Comparison of ENCODE assay signal across 1 cellular context in genomic region chr6:113356139-113356538, GRCh38.
TF ChIP-seq lines count a peak whose summit lies in the region.

No MANE protein-coding gene starts in this region.

TF ChIP-seq in HepG2, 621 proteins besides CTCF, POLR2A, EP300 and RAD21 (continued from another document and continues in another):
- no peak for TF ChIP-seq ATF6 (CRISPR knock-in tag; conservative IDR thresholded peaks at IDR 0.05)
- TF ChIP-seq GLMP (CRISPR knock-in tag; IDR thresholded peaks at IDR 0.05; ENCODE audit: borderline replicate concordance), result no peak
- no peak for TF ChIP-seq ZNF121 (CRISPR knock-in tag; IDR thresholded peaks at IDR 0.05)
- TF ChIP-seq ZSCAN5A (CRISPR knock-in tag; IDR thresholded peaks at IDR 0.05; ENCODE audit: borderline replicate concordance), result peak; percentile 52; the same call in 1 of the 2 replicates
- no peak for TF ChIP-seq ZNF136 (CRISPR knock-in tag; IDR thresholded peaks at IDR 0.05; ENCODE audit: low read depth)
- TF ChIP-seq ZNF816 (CRISPR knock-in tag; IDR thresholded peaks at IDR 0.05; ENCODE audit: borderline replicate concordance), result no peak
- TF ChIP-seq ADNP (CRISPR knock-in tag; IDR thresholded peaks at IDR 0.05), result no peak
- no peak for TF ChIP-seq STAT5B (CRISPR knock-in tag; IDR thresholded peaks at IDR 0.05)
- TF ChIP-seq GLI4 (CRISPR knock-in tag; IDR thresholded peaks at IDR 0.05; ENCODE audit: borderline replicate concordance), result no peak
- no peak for TF ChIP-seq CEBPB (IDR thresholded peaks at IDR 0.05; ENCODE audit: borderline replicate concordance, low read depth, low read length)
- TF ChIP-seq ZBTB3 (CRISPR knock-in tag; IDR thresholded peaks at IDR 0.05; ENCODE audit: borderline replicate concordance, low read depth), result no peak
- TF ChIP-seq ZGPAT (CRISPR knock-in tag; IDR thresholded peaks at IDR 0.05), result peak; percentile 69
- no peak for TF ChIP-seq ZNF296 (CRISPR knock-in tag; conservative IDR thresholded peaks at IDR 0.05)
- TF ChIP-seq ZSCAN12 (CRISPR knock-in tag; IDR thresholded peaks at IDR 0.05), result no peak
- no peak; the same call in 1 of the 2 replicates for TF ChIP-seq GATAD1 (CRISPR knock-in tag; IDR thresholded peaks at IDR 0.05)
- no peak for TF ChIP-seq KAT8 (CRISPR knock-in tag; IDR thresholded peaks at IDR 0.05)
- TF ChIP-seq ZBTB34 (CRISPR knock-in tag; IDR thresholded peaks at IDR 0.05), result no peak
- TF ChIP-seq SNAI1 (CRISPR knock-in tag; IDR thresholded peaks at IDR 0.05; ENCODE audit: borderline replicate concordance), result no peak
- TF ChIP-seq HNF1A (IDR thresholded peaks at IDR 0.05; ENCODE audit: low read depth), result peak; percentile 96
- TF ChIP-seq HNF1A (CRISPR knock-in tag; IDR thresholded peaks at IDR 0.05; ENCODE audit: borderline replicate concordance), result peak; percentile 97
- TF ChIP-seq NR2F6 (IDR thresholded peaks at IDR 0.05), result peak; percentile 67
- peak; percentile 66; the same call in 1 of the 2 replicates for TF ChIP-seq NR2F6 (CRISPR knock-in tag; IDR thresholded peaks at IDR 0.05)
- no peak for TF ChIP-seq TFDP1 (CRISPR knock-in tag; IDR thresholded peaks at IDR 0.05; ENCODE audit: borderline replicate concordance)
- TF ChIP-seq HDAC1 (CRISPR knock-in tag; IDR thresholded peaks at IDR 0.05), result peak; percentile 60
- TF ChIP-seq ZNF33A (CRISPR knock-in tag; IDR thresholded peaks at IDR 0.05; ENCODE audit: borderline replicate concordance), result no peak
- no peak for TF ChIP-seq ZNF230 (CRISPR knock-in tag; IDR thresholded peaks at IDR 0.05)
- no peak for TF ChIP-seq KLF6 (CRISPR knock-in tag; IDR thresholded peaks at IDR 0.05)
- TF ChIP-seq TBX3 (IDR thresholded peaks at IDR 0.05; ENCODE audit: borderline replicate concordance), result no peak
- no peak for TF ChIP-seq FOXO4 (CRISPR knock-in tag; conservative IDR thresholded peaks at IDR 0.05)
- TF ChIP-seq ZNF614 (CRISPR knock-in tag; IDR thresholded peaks at IDR 0.05; ENCODE audit: borderline replicate concordance), result no peak; the same call in 1 of the 2 replicates
- TF ChIP-seq FOXM1 (CRISPR knock-in tag; IDR thresholded peaks at IDR 0.05), result no peak
- no peak for TF ChIP-seq HOXA9 (CRISPR knock-in tag; IDR thresholded peaks at IDR 0.05; ENCODE audit: borderline replicate concordance)
- no peak for TF ChIP-seq ZBTB10 (CRISPR knock-in tag; IDR thresholded peaks at IDR 0.05; ENCODE audit: borderline replicate concordance)
- TF ChIP-seq MXI1 (IDR thresholded peaks at IDR 0.05; ENCODE audit: borderline replicate concordance, low read depth, low read length), result no peak
- no peak for TF ChIP-seq MAFK (conservative IDR thresholded peaks at IDR 0.05 in 1 of 2, IDR thresholded peaks at IDR 0.05 in 1 of 2; ENCODE audit: low read length in 2 of 2)
- no peak for TF ChIP-seq ATF5 (CRISPR knock-in tag; IDR thresholded peaks at IDR 0.05; ENCODE audit: low read depth)
- no peak for TF ChIP-seq ZNF839 (CRISPR knock-in tag; IDR thresholded peaks at IDR 0.05; ENCODE audit: borderline replicate concordance)
- TF ChIP-seq RCOR2 (CRISPR knock-in tag; IDR thresholded peaks at IDR 0.05), result peak; percentile 65; the same call in 1 of the 2 replicates
- no peak for TF ChIP-seq MED13 (CRISPR knock-in tag; IDR thresholded peaks at IDR 0.05)
- TF ChIP-seq ZFP91 (CRISPR knock-in tag; IDR thresholded peaks at IDR 0.05; ENCODE audit: borderline replicate concordance), result no peak
- no peak for TF ChIP-seq PAWR (CRISPR knock-in tag; IDR thresholded peaks at IDR 0.05; ENCODE audit: borderline replicate concordance)
- TF ChIP-seq SOX13 (IDR thresholded peaks at IDR 0.05), result no peak
- peak in 1 of 2 experiments; percentile 82; a peak in 2 of 4 replicates for TF ChIP-seq SOX13 (CRISPR knock-in tag; conservative IDR thresholded peaks at IDR 0.05 in 1 of 2, IDR thresholded peaks at IDR 0.05 in 1 of 2)
- no peak for TF ChIP-seq CENPT (CRISPR knock-in tag; IDR thresholded peaks at IDR 0.05; ENCODE audit: low read depth)
- peak; percentile 62 for TF ChIP-seq BCL6 (CRISPR knock-in tag; IDR thresholded peaks at IDR 0.05)
